ENCODE assay signal across 8 cellular contexts in the genomic region with DNA sequence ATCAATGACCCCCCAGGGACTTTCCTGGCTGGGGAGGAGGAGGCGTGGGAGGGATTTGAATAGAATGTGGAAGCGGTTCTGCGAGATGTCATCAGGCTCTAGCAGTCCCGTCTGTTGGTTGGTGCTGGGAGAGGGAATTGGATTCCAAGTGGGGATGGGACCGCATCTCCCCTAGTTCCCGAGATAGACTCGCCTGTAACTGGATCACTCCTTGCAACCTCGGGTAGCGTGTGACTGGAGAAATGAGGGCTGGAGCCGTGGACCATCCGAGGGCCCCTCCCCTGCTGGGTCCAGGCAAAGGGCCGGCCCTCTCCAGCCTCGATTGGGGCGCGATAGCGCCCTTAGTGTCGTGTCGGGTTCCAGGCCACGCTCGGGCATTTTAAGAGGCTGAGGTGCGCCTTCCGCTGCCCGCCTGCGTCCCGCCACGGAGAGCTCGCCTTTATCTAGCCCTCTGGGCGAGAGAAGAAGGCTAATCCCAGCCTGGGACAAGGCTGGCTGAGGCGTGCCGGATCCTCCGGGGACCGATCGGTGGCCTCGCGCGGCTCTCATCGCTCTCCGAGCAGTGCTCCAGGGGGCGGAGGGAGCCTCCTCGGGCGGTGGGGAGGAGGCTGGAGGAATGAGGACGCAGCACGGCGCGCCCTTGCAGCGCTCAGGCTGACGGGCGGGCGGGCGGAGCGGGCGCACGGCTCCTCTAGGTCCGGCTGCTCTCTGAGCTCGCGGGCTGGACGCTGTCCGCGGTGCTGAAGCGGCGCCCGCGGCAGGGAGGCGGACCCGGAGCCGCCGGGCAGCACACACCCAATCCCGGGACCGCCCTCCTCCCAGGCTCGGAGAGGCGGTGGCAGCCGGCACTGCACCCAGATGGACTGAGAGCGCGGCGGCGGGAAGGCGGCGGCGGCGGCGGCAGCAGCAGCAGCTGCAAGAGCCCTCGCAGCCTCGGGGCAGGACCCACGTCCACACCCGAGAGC.
A peak's percentile ranks its signal among the peaks of the same experiment; 100 is the strongest.
DNase-seq lines count a peak whose midpoint lies in the region; ATAC-seq, FAIRE-seq and TF ChIP-seq lines count a peak whose summit lies in the region.

No MANE protein-coding gene starts in this region.

- H3K9me3 ChIP-seq in ectodermal cell (ENCODE audit: control insufficient read depth, low read length) (no peaks in the 10 kb centered on the region), HepG2 (ENCODE audit: low read length) (no peaks in the 10 kb centered on the region)

- peaks cover 6% of the 10 kb centered on the region for H3K4me1 Mint-ChIP-seq in activated CD8-positive, alpha-beta T cell treated with anti-CD3 and anti-CD28 coated beads for 36 hours (ENCODE audit: low read depth)

- H3K27ac Mint-ChIP-seq in activated CD8-positive, alpha-beta T cell treated with anti-CD3 and anti-CD28 coated beads for 36 hours, result no peak overlapping the region

- TF ChIP-seq EP300 in HepG2 (IDR thresholded peaks at IDR 0.05; ENCODE audit: low read depth in 2 of 2, low read length in 2 of 2), result no peak
- TF ChIP-seq EP300 in HepG2 (CRISPR knock-in tag; IDR thresholded peaks at IDR 0.05; ENCODE audit: borderline replicate concordance), result peak; percentile 53

- POLR2A ChIA-PET in activated CD8-positive, alpha-beta T cell treated with anti-CD3 and anti-CD28 coated beads for 36 hours (lab: Charles Lee), result interaction anchor here (0.6 kb wide), 1 partner anchor 877 kb away, joined by 3 read pairs; no protein-coding TSS in a partner anchor
- POLR2A ChIA-PET in HepG2 (lab: Yijun Ruan, JAX), result interaction anchor here (1.0 kb wide), 1 partner anchor 166 kb away, joined by 3 read pairs; the partner anchor contains the start of genes MORC2 and TUG1

- TF ChIP-seq CTCF in activated CD8-positive, alpha-beta T cell treated with anti-CD3 and anti-CD28 coated beads for 36 hours (IDR thresholded peaks at IDR 0.05), result no peak
- peak; percentile 45 for TF ChIP-seq CTCF in HepG2 (CRISPR knock-in tag; IDR thresholded peaks at IDR 0.05)

- in situ Hi-C loops in HepG2 (cut with HindIII; ENCODE audit: extremely low pct_ligation_motif_present, low pct_unique_long_range_greater_than_20kb), result no loop called here

- TF ChIP-seq POLR2A in HepG2 (IDR thresholded peaks at IDR 0.05; ENCODE audit: insufficient read depth in 1 of 2, low read depth in 2 of 2, low read length in 2 of 2), result no peak

- no TSS peak for BruUV-seq in HepG2 (replicated peaks; lab: Mats Ljungman, UMichigan)

- peak; percentile 99 for ATAC-seq in activated CD8-positive, alpha-beta T cell treated with anti-CD3 and anti-CD28 coated beads for 36 hours
- ATAC-seq in HepG2 (peak; percentile 100), GM21526 (IDR thresholded peaks at IDR 0.05; ENCODE audit: low FRiP score, unreplicated experiment) (no peak)

- intact Hi-C loops in activated CD8-positive, alpha-beta T cell treated with anti-CD3 and anti-CD28 coated beads for 36 hours (cut with micrococcal nuclease), result no loop called here
- intact Hi-C loops in HepG2 (cut with micrococcal nuclease; ENCODE audit: unreplicated experiment), result no loop called here

- peak; percentile 86 for DNase-seq in Ammon's horn (ENCODE audit: low spot score)
- peak; percentile 75 for DNase-seq in H4 (ENCODE audit: low spot score)
- peak; percentile 46 for DNase-seq in NCI-H510A treated with DMSO at 0.1 percent for 48 hours (lab: John Stamatoyannopoulos, UW)
- peak; percentile 74 for DNase-seq in activated CD8-positive, alpha-beta T cell treated with anti-CD3 and anti-CD28 coated beads for 36 hours
- DNase-seq in HepG2 (ENCODE audit: low spot score), result peak; percentile 77
- peak; percentile 69 to 71 for DNase-seq in stimulated activated CD4-positive, alpha-beta T cell treated with anti-CD3 and anti-CD28 coated beads, Interleukin-2, amount 100 ng/mL, for 48 hours

- peaks cover 66% of the 10 kb centered on the region for H3K27me3 ChIP-seq in ectodermal cell (ENCODE audit: control insufficient read depth, insufficient read depth, low read length, poor library complexity, severe bottlenecking)
- H3K27me3 ChIP-seq in HepG2 (ENCODE audit: control insufficient read depth in 1 of 2, insufficient read depth in 2 of 2, low read length in 2 of 2), result peaks cover 0 to 39% of the 10 kb centered on the region in 2 experiments; a peak in 3 of 5 replicates

- H3K4me3 Mint-ChIP-seq in activated CD8-positive, alpha-beta T cell treated with anti-CD3 and anti-CD28 coated beads for 36 hours, result no peak overlapping the region

- no peak overlapping the region for H3K27ac ChIP-seq in ectodermal cell (ENCODE audit: insufficient read depth, low read depth, low read length, poor library complexity, severe bottlenecking)
- no peak overlapping the region for H3K27ac ChIP-seq in HepG2 (ENCODE audit: extremely low read length, insufficient read depth, low read length)

- peak overlapping the region; percentile 29 for H3K4me3 ChIP-seq in ectodermal cell (ENCODE audit: insufficient read depth, low read depth, low read length)
- H3K4me3 ChIP-seq in HepG2 (replicated peaks in 1 of 3; ENCODE audit: insufficient read depth in 1 of 3, low read depth in 2 of 3, low read length in 3 of 3), result no peak overlapping the region

- no peak overlapping the region for H3K9ac ChIP-seq in HepG2 (ENCODE audit: insufficient read depth, low read depth, low read length)

- no peaks in the 10 kb centered on the region for H3K36me3 Mint-ChIP-seq in activated CD8-positive, alpha-beta T cell treated with anti-CD3 and anti-CD28 coated beads for 36 hours (ENCODE audit: low read depth)

- peak overlapping the region; percentile 14; the same call in 1 of the 2 replicates for H3K4me2 ChIP-seq in HepG2 (ENCODE audit: low read depth, low read length)

- CTCF ChIA-PET in activated CD8-positive, alpha-beta T cell treated with anti-CD3 and anti-CD28 coated beads for 36 hours (lab: Charles Lee), result interaction anchor here (0.8 to 1.3 kb wide), 3 partner anchors 7 to 168 kb away, joined by 3 to 4 read pairs (median 4); no protein-coding TSS in a partner anchor
- CTCF ChIA-PET in HepG2 (lab: Yijun Ruan, JAX; ENCODE audit: low intra/inter-chr PET ratio, low total read pairs), result no interaction called here

- H3K9me3 Mint-ChIP-seq in activated CD8-positive, alpha-beta T cell treated with anti-CD3 and anti-CD28 coated beads for 36 hours, result no peaks in the 10 kb centered on the region

- TF ChIP-seq RAD21 in HepG2 (CRISPR knock-in tag; IDR thresholded peaks at IDR 0.05), result peak; percentile 76

- H3K27me3 Mint-ChIP-seq in activated CD8-positive, alpha-beta T cell treated with anti-CD3 and anti-CD28 coated beads for 36 hours, result peaks cover 35% of the 10 kb centered on the region

- H2AFZ ChIP-seq in HepG2 (ENCODE audit: low read length), result no peak overlapping the region

- H3K4me1 ChIP-seq in ectodermal cell (ENCODE audit: control insufficient read depth, insufficient read depth, low read length) (peaks cover 3% of the 10 kb centered on the region), HepG2 (ENCODE audit: insufficient read depth, low read length) (no peaks in the 10 kb centered on the region)

- no peaks in the 10 kb centered on the region for H3K79me2 ChIP-seq in HepG2 (ENCODE audit: insufficient read depth, low read length)

- no peak for FAIRE-seq in HepG2 (lab: Jason Lieb, UNC)

- 2 to 3% methylated on average over 85 of the region's 85 CpGs for WGBS in ectodermal cell, 2 experiments
- WGBS in HepG2 (ENCODE audit: low lambda C conversion rate), result 42% methylated on average over 9 of the region's 85 CpGs

- peaks cover 13% of the 10 kb centered on the region; the same call in 1 of the 2 replicates for H4K20me1 ChIP-seq in HepG2 (ENCODE audit: insufficient read depth, low read length)

- H3K36me3 ChIP-seq in ectodermal cell (ENCODE audit: control insufficient read depth, insufficient read depth, low read length) (no peaks in the 10 kb centered on the region), HepG2 (replicated peaks in 1 of 2; ENCODE audit: control insufficient read depth in 1 of 2, insufficient read depth in 2 of 2, low read length in 2 of 2) (no peaks in the 10 kb centered on the region)

TF ChIP-seq in HepG2, 621 proteins besides CTCF, POLR2A, EP300 and RAD21 (continues in another document):
- peak; percentile 100 for TF ChIP-seq KDM5B (CRISPR knock-in tag; IDR thresholded peaks at IDR 0.05; ENCODE audit: borderline replicate concordance)
- TF ChIP-seq ZNF333 (CRISPR knock-in tag; IDR thresholded peaks at IDR 0.05; ENCODE audit: borderline replicate concordance), result peak; percentile 97
- TF ChIP-seq ZNF772 (CRISPR knock-in tag; IDR thresholded peaks at IDR 0.05), result peak; percentile 98; the same call in 1 of the 2 replicates
- TF ChIP-seq SATB2 (CRISPR knock-in tag; IDR thresholded peaks at IDR 0.05), result peak; percentile 98
- peak; percentile 99; the same call in 1 of the 2 replicates for TF ChIP-seq ZNF790 (CRISPR knock-in tag; IDR thresholded peaks at IDR 0.05; ENCODE audit: borderline replicate concordance)
- peak; percentile 70 for TF ChIP-seq PHF20 (CRISPR knock-in tag; IDR thresholded peaks at IDR 0.05)
- TF ChIP-seq ZNF7 (CRISPR knock-in tag; IDR thresholded peaks at IDR 0.05), result no peak
- TF ChIP-seq PRDM15 (CRISPR knock-in tag; IDR thresholded peaks at IDR 0.05), result peak; percentile 84
